Comparison of ENCODE assay signal across 9 cellular contexts in the genomic region with DNA sequence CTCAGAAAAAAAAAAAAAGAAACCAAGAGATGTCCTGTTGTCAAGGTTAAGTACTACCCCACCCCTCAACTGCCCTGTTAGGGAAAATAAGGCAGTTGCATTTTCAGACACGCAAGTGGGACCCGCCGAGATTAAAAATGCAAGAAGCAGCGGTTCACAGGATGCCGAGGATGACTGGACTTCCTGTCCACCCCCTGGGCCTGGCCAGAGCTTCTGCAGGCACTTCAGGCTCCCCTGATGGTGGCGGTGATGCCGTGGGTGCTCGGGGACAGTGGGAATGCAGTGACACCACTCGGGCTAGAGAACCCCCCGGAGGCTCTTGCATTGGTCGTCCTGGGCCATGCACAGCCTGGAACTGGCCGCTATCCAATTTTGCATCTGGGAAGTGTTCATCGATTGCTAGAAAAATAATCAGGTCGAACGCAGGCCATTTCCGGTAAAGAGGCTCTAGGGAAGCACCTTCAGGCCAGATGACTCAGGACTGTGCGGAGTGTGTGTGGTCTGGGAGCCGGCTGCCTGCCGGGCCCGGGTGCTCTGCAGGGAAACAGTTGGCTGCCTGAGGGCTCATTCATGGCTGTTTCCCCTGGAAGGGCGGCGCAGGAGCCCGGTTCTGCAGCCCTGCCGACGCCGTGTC. TPM values are rescaled to one million over a fixed set of nuclear protein-coding genes. Genes with fewer than 3 reads are reported as not detected.
DNase-seq lines count a peak whose midpoint lies in the region; ATAC-seq and TF ChIP-seq lines count a peak whose summit lies in the region.
"Had no signal": no experiment of that assay in that cellular context is flagged by ENCODE, and none has a peak within 500 bp of the region (broad histone marks: within the 10 kb centered on the region; RNA-seq: fewer than 3 reads in every experiment).

No MANE protein-coding gene starts in this region.

- peaks cover 21% of the 10 kb centered on the region for H3K4me1 Mint-ChIP-seq in activated T-cell treated with anti-CD3 and anti-CD28 coated beads, Interleukin-2, amount 50 U/mL, for 72 hours (ENCODE audit: low read depth)
- peaks cover 10% of the 10 kb centered on the region for H3K4me1 Mint-ChIP-seq in activated T-cell treated with anti-CD3 and anti-CD28 coated beads, Interleukin-2, amount 50 U/mL, for 4 hours (ENCODE audit: low read depth)
- peaks cover 13% of the 10 kb centered on the region for H3K4me1 Mint-ChIP-seq in activated T-cell treated with anti-CD3 and anti-CD28 coated beads, Interleukin-2, amount 50 U/mL, for 24 hours (ENCODE audit: low read depth)

- H3K9me3 Mint-ChIP-seq in activated T-cell treated with anti-CD3 and anti-CD28 coated beads, Interleukin-2, amount 50 U/mL, for 72 hours: no peaks in the 10 kb centered on the region
- no peaks in the 10 kb centered on the region for H3K9me3 Mint-ChIP-seq in activated T-cell treated with anti-CD3 and anti-CD28 coated beads, Interleukin-2, amount 50 U/mL, for 4 hours
- H3K9me3 Mint-ChIP-seq in activated T-cell treated with anti-CD3 and anti-CD28 coated beads, Interleukin-2, amount 50 U/mL, for 24 hours: no peaks in the 10 kb centered on the region

- peak overlapping the region; percentile 13 to 15 for H3K4me3 Mint-ChIP-seq in activated T-cell treated with anti-CD3 and anti-CD28 coated beads, Interleukin-2, amount 50 U/mL, for 72 hours
- no peak overlapping the region for H3K4me3 Mint-ChIP-seq in activated T-cell treated with anti-CD3 and anti-CD28 coated beads, Interleukin-2, amount 50 U/mL, for 4 hours
- H3K4me3 Mint-ChIP-seq in activated T-cell treated with anti-CD3 and anti-CD28 coated beads, Interleukin-2, amount 50 U/mL, for 24 hours: no peak overlapping the region
- H3K4me3 Mint-ChIP-seq: CD4-positive, CD25-positive, alpha-beta regulatory T cell had no signal

- no peak overlapping the region for H3K27ac Mint-ChIP-seq in activated T-cell treated with anti-CD3 and anti-CD28 coated beads, Interleukin-2, amount 50 U/mL, for 72 hours
- no peak overlapping the region for H3K27ac Mint-ChIP-seq in activated T-cell treated with anti-CD3 and anti-CD28 coated beads, Interleukin-2, amount 50 U/mL, for 24 hours
- H3K27ac Mint-ChIP-seq: CD4-positive, CD25-positive, alpha-beta regulatory T cell had no signal

- no peaks in the 10 kb centered on the region for H3K27me3 Mint-ChIP-seq in activated T-cell treated with anti-CD3 and anti-CD28 coated beads, Interleukin-2, amount 50 U/mL, for 72 hours (ENCODE audit: low read depth)
- H3K27me3 Mint-ChIP-seq in activated T-cell treated with anti-CD3 and anti-CD28 coated beads, Interleukin-2, amount 50 U/mL, for 4 hours (ENCODE audit: low read depth): no peaks in the 10 kb centered on the region
- peaks cover 15% of the 10 kb centered on the region for H3K27me3 Mint-ChIP-seq in activated T-cell treated with anti-CD3 and anti-CD28 coated beads, Interleukin-2, amount 50 U/mL, for 24 hours

- DNase-seq in activated T-cell treated with anti-CD3 and anti-CD28 coated beads, Interleukin-2, amount 50 U/mL, for 72 hours: peak; percentile 15 to 22
- no peak for DNase-seq in activated T-cell treated with anti-CD3 and anti-CD28 coated beads, Interleukin-2, amount 50 U/mL, for 4 hours
- peak; percentile 77 for DNase-seq in glomerular visceral epithelial cell (ENCODE audit: extremely low spot score)
- DNase-seq in stromal cell of bone marrow (ENCODE audit: low read depth): peak; percentile 62
- DNase-seq in stimulated activated CD4-positive, alpha-beta T cell treated with anti-CD3 and anti-CD28 coated beads, Interleukin-4, amount 100 ng/mL, for 1 hour: no peak
- DNase-seq in activated T-cell treated with anti-CD3 and anti-CD28 coated beads, Interleukin-2, amount 50 U/mL, for 24 hours: no peak

- ATAC-seq in activated T-cell treated with anti-CD3 and anti-CD28 coated beads, Interleukin-2, amount 50 U/mL, for 72 hours (replicated peaks in 1 of 2): peak; percentile 51 to 68
- ATAC-seq in activated T-cell treated with anti-CD3 and anti-CD28 coated beads, Interleukin-2, amount 50 U/mL, for 4 hours: no peak
- ATAC-seq in SK-N-SH treated with all-trans-retinoic acid at 6 μM for 48 hours (peak; percentile 97), GM19324 (IDR thresholded peaks at IDR 0.05; ENCODE audit: low FRiP score, unreplicated experiment) (no peak)

- H3K36me3 Mint-ChIP-seq in activated T-cell treated with anti-CD3 and anti-CD28 coated beads, Interleukin-2, amount 50 U/mL, for 72 hours (ENCODE audit: insufficient read depth in 2 of 2): no peaks in the 10 kb centered on the region
- no peaks in the 10 kb centered on the region for H3K36me3 Mint-ChIP-seq in activated T-cell treated with anti-CD3 and anti-CD28 coated beads, Interleukin-2, amount 50 U/mL, for 4 hours (ENCODE audit: insufficient read depth)
- H3K36me3 Mint-ChIP-seq in activated T-cell treated with anti-CD3 and anti-CD28 coated beads, Interleukin-2, amount 50 U/mL, for 24 hours (ENCODE audit: low read depth): no peaks in the 10 kb centered on the region
- H3K36me3 Mint-ChIP-seq: CD4-positive, CD25-positive, alpha-beta regulatory T cell had no signal

TF ChIP-seq in SK-N-SH treated with all-trans-retinoic acid at 6 μM for 48 hours, 23 proteins besides CTCF, POLR2A, EP300 and RAD21:
- TF ChIP-seq ZFP3 (CRISPR knock-in tag; IDR thresholded peaks at IDR 0.05) (0 out of 2 replicates have a peak, but pooled peaks have one; percentile 46), TCF4 (CRISPR knock-in tag; IDR thresholded peaks at IDR 0.05; ENCODE audit: borderline replicate concordance) (peak; percentile 48; the same call in 1 of the 2 replicates), PPARA (CRISPR knock-in tag; IDR thresholded peaks at IDR 0.05; ENCODE audit: borderline replicate concordance) (no peak)

RNA-seq across cellular contexts. Expression of gene CRISPLD2, which starts 13.4 kb away (rescaled TPM):
- total RNA-seq in activated T-cell treated with anti-CD3 and anti-CD28 coated beads, Interleukin-2, amount 50 U/mL, for 72 hours: under 1 TPM; 0.38 to 0.51 TPM
- total RNA-seq in activated T-cell treated with anti-CD3 and anti-CD28 coated beads, Interleukin-2, amount 50 U/mL, for 4 hours: under 1 TPM; 0.11 to 0.57 (median 0.46) TPM

Comparison
In these comparisons a context has a peak if more than half of its experiments do, and no peak if none do; other contexts are left out.
1. ATAC-seq: peak in activated T-cell treated with anti-CD3 and anti-CD28 coated beads, Interleukin-2, amount 50 U/mL, for 72 hours (2 of 2) and SK-N-SH treated with all-trans-retinoic acid at 6 μM for 48 hours (single experiment); none in activated T-cell treated with anti-CD3 and anti-CD28 coated beads, Interleukin-2, amount 50 U/mL, for 4 hours (0 of 2) and GM19324 (single experiment).
2. DNase-seq: peak in activated T-cell treated with anti-CD3 and anti-CD28 coated beads, Interleukin-2, amount 50 U/mL, for 72 hours (2 of 2), glomerular visceral epithelial cell (single experiment) and stromal cell of bone marrow (single experiment); none in activated T-cell treated with anti-CD3 and anti-CD28 coated beads, Interleukin-2, amount 50 U/mL, for 4 hours (single experiment), stimulated activated CD4-positive, alpha-beta T cell treated with anti-CD3 and anti-CD28 coated beads, Interleukin-4, amount 100 ng/mL, for 1 hour (single experiment) and activated T-cell treated with anti-CD3 and anti-CD28 coated beads, Interleukin-2, amount 50 U/mL, for 24 hours (single experiment).
3. H3K4me3 Mint-ChIP-seq: peak in activated T-cell treated with anti-CD3 and anti-CD28 coated beads, Interleukin-2, amount 50 U/mL, for 72 hours (2 of 2); none in activated T-cell treated with anti-CD3 and anti-CD28 coated beads, Interleukin-2, amount 50 U/mL, for 4 hours (single experiment) and activated T-cell treated with anti-CD3 and anti-CD28 coated beads, Interleukin-2, amount 50 U/mL, for 24 hours (single experiment).